In genomic region chr19:2977686-2978466, GRCh38 we compare ENCODE assay signal across 8 cellular contexts. TPM values are rescaled to one million over a fixed set of nuclear protein-coding genes. Genes with fewer than 3 reads are reported as not detected.
DNase-seq lines count a peak whose midpoint lies in the region; ATAC-seq and TF ChIP-seq lines count a peak whose summit lies in the region.

No MANE protein-coding gene starts in this region.

- ATAC-seq in CD8-positive, alpha-beta T cell: no peak
- ATAC-seq in GM21367 (IDR thresholded peaks at IDR 0.05; ENCODE audit: unreplicated experiment) (no peak), GM19328 (IDR thresholded peaks at IDR 0.05; ENCODE audit: unreplicated experiment) (no peak), GM18858 (IDR thresholded peaks at IDR 0.05; ENCODE audit: unreplicated experiment) (no peak)

- DNase-seq in CD8-positive, alpha-beta T cell: peak in 1 of 7 experiments; percentile 48
- DNase-seq in brain microvascular endothelial cell: no peak
- no peak for DNase-seq in neural crest cell (ENCODE audit: low read depth, low spot score)
- no peak for DNase-seq in effector memory CD4-positive, alpha-beta T cell

- H3K27me3 ChIP-seq in CD8-positive, alpha-beta T cell (ENCODE audit: insufficient read depth, low read length): no peaks in the 10 kb centered on the region
- H3K27me3 ChIP-seq in HUES48 (ENCODE audit: control insufficient read depth, insufficient read depth, low read length) (peaks cover 22% of the 10 kb centered on the region), brain microvascular endothelial cell (replicated peaks) (no peaks in the 10 kb centered on the region)
- H3K27me3 ChIP-seq in effector memory CD4-positive, alpha-beta T cell (replicated peaks; ENCODE audit: control insufficient read depth, insufficient read depth, low read length, poor library complexity, severe bottlenecking): no peaks in the 10 kb centered on the region

- H3K36me3 ChIP-seq in CD8-positive, alpha-beta T cell (ENCODE audit: insufficient read depth, low read length): no peaks in the 10 kb centered on the region
- no peaks in the 10 kb centered on the region for H3K36me3 ChIP-seq in HUES48 (ENCODE audit: control insufficient read depth, insufficient read depth, low read length)
- H3K36me3 ChIP-seq in brain microvascular endothelial cell (replicated peaks): no peaks in the 10 kb centered on the region
- H3K36me3 ChIP-seq in effector memory CD4-positive, alpha-beta T cell (ENCODE audit: control insufficient read depth, insufficient read depth, low read length): no peaks in the 10 kb centered on the region

- peaks cover 16% of the 10 kb centered on the region for H3K4me1 Mint-ChIP-seq in CD8-positive, alpha-beta T cell (ENCODE audit: low read depth)
- peaks cover 27% of the 10 kb centered on the region for H3K4me1 Mint-ChIP-seq in neural crest cell

- in situ Hi-C loops in brain microvascular endothelial cell (cut with HindIII; ENCODE audit: low pct_ligation_motif_present, low sequenced_read_pairs): no loop called here

- no peaks in the 10 kb centered on the region for H3K9me3 Mint-ChIP-seq in CD8-positive, alpha-beta T cell
- H3K9me3 Mint-ChIP-seq in neural crest cell: no peaks in the 10 kb centered on the region

- POLR2A ChIA-PET in CD8-positive, alpha-beta T cell (lab: Charles Lee): interaction anchor here (1.1 to 2.4 kb wide), 2 partner anchors 9 to 58 kb away, joined by 3 to 11 read pairs; no protein-coding TSS in a partner anchor

- peak overlapping the region; percentile 84 for H3K4me3 ChIP-seq in CD8-positive, alpha-beta T cell (ENCODE audit: low read depth, low read length)
- H3K4me3 ChIP-seq in HUES48 (ENCODE audit: low read depth, low read length) (peak overlapping the region; percentile 52), brain microvascular endothelial cell (ENCODE audit: low read depth, low read length) (peak overlapping the region; percentile 5)
- no peak overlapping the region for H3K4me3 ChIP-seq in effector memory CD4-positive, alpha-beta T cell (ENCODE audit: insufficient read depth, low read depth, low read length, poor library complexity, severe bottlenecking)

- no peak overlapping the region for H3K27ac Mint-ChIP-seq in CD8-positive, alpha-beta T cell
- no peak overlapping the region for H3K27ac Mint-ChIP-seq in neural crest cell (ENCODE audit: unreplicated experiment)

- H3K9ac ChIP-seq in HUES48 (ENCODE audit: low read depth, low read length): no peak overlapping the region

- no peak for TF ChIP-seq CTCF in CD8-positive, alpha-beta T cell (IDR thresholded peaks at IDR 0.05)
- TF ChIP-seq CTCF in brain microvascular endothelial cell (IDR thresholded peaks at IDR 0.05; ENCODE audit: low read depth, low read length, missing control alignments) (no peak), neural crest cell (conservative IDR thresholded peaks at IDR 0.05) (no peak)

- peaks cover 12% of the 10 kb centered on the region for H3K4me1 ChIP-seq in CD8-positive, alpha-beta T cell (ENCODE audit: insufficient read depth, low read length)
- H3K4me1 ChIP-seq in HUES48 (ENCODE audit: control insufficient read depth, insufficient read depth, low read length): peaks cover 22% of the 10 kb centered on the region
- peaks cover 16% of the 10 kb centered on the region for H3K4me1 ChIP-seq in effector memory CD4-positive, alpha-beta T cell (ENCODE audit: control insufficient read depth, insufficient read depth, low read length, poor library complexity, severe bottlenecking)

- no peak overlapping the region for H3K27ac ChIP-seq in CD8-positive, alpha-beta T cell (ENCODE audit: low read depth, low read length)
- H3K27ac ChIP-seq in HUES48 (ENCODE audit: low read depth, low read length) (no peak overlapping the region), brain microvascular endothelial cell (no peak overlapping the region)
- H3K27ac ChIP-seq in effector memory CD4-positive, alpha-beta T cell (ENCODE audit: insufficient read depth, low read length, poor library complexity, severe bottlenecking): no peak overlapping the region

- H3K36me3 Mint-ChIP-seq in CD8-positive, alpha-beta T cell: no peaks in the 10 kb centered on the region
- no peaks in the 10 kb centered on the region for H3K36me3 Mint-ChIP-seq in neural crest cell (ENCODE audit: low read depth)

- H3K27me3 Mint-ChIP-seq in CD8-positive, alpha-beta T cell (ENCODE audit: low read depth): peaks cover 8% of the 10 kb centered on the region
- peaks cover 98% of the 10 kb centered on the region for H3K27me3 Mint-ChIP-seq in neural crest cell (ENCODE audit: low read depth)

- no peaks in the 10 kb centered on the region for H3K9me3 ChIP-seq in CD8-positive, alpha-beta T cell (ENCODE audit: low read length)
- H3K9me3 ChIP-seq in HUES48 (ENCODE audit: control insufficient read depth, insufficient read depth, low read length): no peaks in the 10 kb centered on the region
- H3K9me3 ChIP-seq in effector memory CD4-positive, alpha-beta T cell (ENCODE audit: control insufficient read depth, low read length): no peaks in the 10 kb centered on the region

- CTCF ChIA-PET in CD8-positive, alpha-beta T cell (lab: Charles Lee): interaction anchor here (0.7 to 2.2 kb wide), 3 partner anchors 15 to 169 kb away, joined by 3 to 6 read pairs (median 3); no protein-coding TSS in a partner anchor

- intact Hi-C loops in CD8-positive, alpha-beta T cell (cut with DNase I, micrococcal nuclease): loop anchor here (1.0 to 2.0 kb wide), 7 partner anchors 28 to 207 kb away; partner anchors contain the start of genes GNA11 (in 1 of the 2), NCLN (in 1 of the 2), TLE5 (in 1 of the 2) and ZNF57 (in 1 of the 2)

- H3K4me3 Mint-ChIP-seq in CD8-positive, alpha-beta T cell: peak overlapping the region; percentile 48
- H3K4me3 Mint-ChIP-seq in neural crest cell: peak overlapping the region; percentile 81

RNA-seq across cellular contexts. Expression of gene TLE6, which starts 0.5 kb away (rescaled TPM):
- not detected for total RNA-seq in CD8-positive, alpha-beta T cell
- total RNA-seq in neural crest cell: 0.44 TPM in 1 of 2 replicates, not detected in the other

RNA-seq across cellular contexts. Expression of gene ZNF77, which starts 33.1 kb away (rescaled TPM):
- 1 to 10 TPM; 1.4 to 2.0 TPM for total RNA-seq in CD8-positive, alpha-beta T cell
- 7.8 and 7.9 TPM in 2 replicates for total RNA-seq in neural crest cell

RNA-seq across cellular contexts. Expression of gene TLE2, which starts 51.2 kb away (rescaled TPM):
- total RNA-seq in CD8-positive, alpha-beta T cell: 10 to 100 TPM; 12.1 to 15.4 TPM
- 0.73 and 1.4 TPM in 2 replicates for total RNA-seq in neural crest cell
